In the genomic region with DNA sequence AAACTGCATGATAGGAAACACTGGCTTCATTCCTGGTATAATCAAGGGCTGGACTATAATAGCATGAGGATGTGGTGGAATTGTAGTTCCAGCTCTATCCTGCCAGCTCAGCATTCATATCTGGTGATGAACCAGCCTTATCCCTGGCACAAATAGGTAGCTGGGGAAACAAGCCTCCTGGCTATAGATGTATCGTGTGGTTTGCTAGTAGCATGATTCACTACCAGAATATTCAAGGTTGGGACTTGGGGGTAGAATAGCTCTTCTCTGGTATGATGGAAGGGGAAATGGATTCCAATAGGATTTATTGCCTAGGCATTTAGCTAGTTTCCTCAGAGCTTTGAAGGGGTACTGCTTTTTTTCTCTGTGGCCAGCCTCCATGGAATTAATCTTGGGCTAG, we compare ENCODE assay signal across 12 cellular contexts.
DNase-seq lines count a peak whose midpoint lies in the region; ATAC-seq and TF ChIP-seq lines count a peak whose summit lies in the region.
"Had no signal": no experiment of that assay in that cellular context is flagged by ENCODE, and none has a peak within 500 bp of the region (broad histone marks: within the 10 kb centered on the region; RNA-seq: fewer than 3 reads in every experiment).

No MANE protein-coding gene starts in this region.

- H3K36me3 Mint-ChIP-seq in WTC11: no peaks in the 10 kb centered on the region
- H3K36me3 Mint-ChIP-seq in activated T-cell treated with anti-CD3 and anti-CD28 coated beads, Interleukin-2, amount 50 U/mL, for 4 hours (ENCODE audit: insufficient read depth): no peaks in the 10 kb centered on the region

- peak overlapping the region; percentile 43 for H3K27ac ChIP-seq in AG04450 (ENCODE audit: low read depth, low read length)
- H3K27ac ChIP-seq: upper lobe of left lung had no signal

- H3K9me3 Mint-ChIP-seq in WTC11: no peaks in the 10 kb centered on the region
- peaks cover 14% of the 10 kb centered on the region for H3K9me3 Mint-ChIP-seq in activated T-cell treated with anti-CD3 and anti-CD28 coated beads, Interleukin-2, amount 50 U/mL, for 4 hours

- no peaks in the 10 kb centered on the region for H3K27me3 Mint-ChIP-seq in WTC11 (ENCODE audit: low read depth)
- H3K27me3 Mint-ChIP-seq in activated T-cell treated with anti-CD3 and anti-CD28 coated beads, Interleukin-2, amount 50 U/mL, for 4 hours (ENCODE audit: low read depth): no peaks in the 10 kb centered on the region

- no peak overlapping the region for H3K4me3 ChIP-seq in AG04450 (ENCODE audit: low read depth, low read length)
- H3K4me3 ChIP-seq: upper lobe of left lung had no signal

- H3K27ac Mint-ChIP-seq in WTC11: no peak overlapping the region

- peaks cover 10% of the 10 kb centered on the region for H3K4me1 Mint-ChIP-seq in WTC11
- no peaks in the 10 kb centered on the region for H3K4me1 Mint-ChIP-seq in activated T-cell treated with anti-CD3 and anti-CD28 coated beads, Interleukin-2, amount 50 U/mL, for 4 hours (ENCODE audit: low read depth)

- DNase-seq in AG04450 (ENCODE audit: low read depth, low spot score) (peak; percentile 63), HT1080 (ENCODE audit: low read depth) (peak; percentile 98), astrocyte of the hippocampus (ENCODE audit: low read depth, low spot score) (peak; percentile 95), glomerular visceral epithelial cell (ENCODE audit: extremely low spot score) (peak; percentile 91), iPS-NIHi11 (ENCODE audit: low spot score) (no peak), WTC11 (ENCODE audit: low spot score) (no peak), NCI-H2227 (lab: John Stamatoyannopoulos, UW; ENCODE audit: unreplicated experiment) (no peak)
- DNase-seq in activated T-cell treated with anti-CD3 and anti-CD28 coated beads, Interleukin-2, amount 50 U/mL, for 4 hours: no peak
- DNase-seq: activated CD4-positive, alpha-beta T cell treated with anti-CD3 and anti-CD28 coated beads, Interleukin-2, amount 50 U/mL, for 4 hours; activated effector memory CD4-positive, alpha-beta T cell treated with Interleukin-2 at 50 U/mL for 16 hours; AML-193; upper lobe of left lung had no signal

- POLR2A ChIA-PET in AG04450 (lab: Yijun Ruan, JAX) (interaction anchor here (0.7 to 2.1 kb wide), 3 partner anchors 74 to 195 kb away, joined by 3 to 10 read pairs (median 5); no protein-coding TSS in a partner anchor), WTC11 (lab: Charles Lee) (no interaction called here)

- TF ChIP-seq CTCF in AG04450 (IDR thresholded peaks at IDR 0.05; ENCODE audit: low read depth, low read length) (no peak), WTC11 (IDR thresholded peaks at IDR 0.05) (no peak)

- no peaks in the 10 kb centered on the region for H3K9me3 ChIP-seq in AG04450 (ENCODE audit: control insufficient read depth, insufficient read depth, low read length)
- H3K9me3 ChIP-seq: upper lobe of left lung had no signal

- no peak overlapping the region for H3K4me3 Mint-ChIP-seq in WTC11
- H3K4me3 Mint-ChIP-seq in activated T-cell treated with anti-CD3 and anti-CD28 coated beads, Interleukin-2, amount 50 U/mL, for 4 hours: no peak overlapping the region

- ATAC-seq in WTC11: no peak
- ATAC-seq in activated T-cell treated with anti-CD3 and anti-CD28 coated beads, Interleukin-2, amount 50 U/mL, for 4 hours: no peak

- CTCF ChIA-PET in AG04450 (lab: Charles Lee): interaction anchor here (1.5 kb wide), 1 partner anchor 227 kb away, joined by 4 read pairs; no protein-coding TSS in a partner anchor
- CTCF ChIA-PET in WTC11 (lab: Charles Lee): no interaction called here

- H3K27me3 ChIP-seq in AG04450 (ENCODE audit: control insufficient read depth, insufficient read depth, low read length): no peaks in the 10 kb centered on the region
- H3K27me3 ChIP-seq: upper lobe of left lung had no signal

TF ChIP-seq in WTC11, 78 proteins besides CTCF, POLR2A, EP300 and RAD21:
- no peak for TF ChIP-seq ZNF671 (CRISPR knock-in tag; IDR thresholded peaks at IDR 0.05)
- TF ChIP-seq, protein P1, sequence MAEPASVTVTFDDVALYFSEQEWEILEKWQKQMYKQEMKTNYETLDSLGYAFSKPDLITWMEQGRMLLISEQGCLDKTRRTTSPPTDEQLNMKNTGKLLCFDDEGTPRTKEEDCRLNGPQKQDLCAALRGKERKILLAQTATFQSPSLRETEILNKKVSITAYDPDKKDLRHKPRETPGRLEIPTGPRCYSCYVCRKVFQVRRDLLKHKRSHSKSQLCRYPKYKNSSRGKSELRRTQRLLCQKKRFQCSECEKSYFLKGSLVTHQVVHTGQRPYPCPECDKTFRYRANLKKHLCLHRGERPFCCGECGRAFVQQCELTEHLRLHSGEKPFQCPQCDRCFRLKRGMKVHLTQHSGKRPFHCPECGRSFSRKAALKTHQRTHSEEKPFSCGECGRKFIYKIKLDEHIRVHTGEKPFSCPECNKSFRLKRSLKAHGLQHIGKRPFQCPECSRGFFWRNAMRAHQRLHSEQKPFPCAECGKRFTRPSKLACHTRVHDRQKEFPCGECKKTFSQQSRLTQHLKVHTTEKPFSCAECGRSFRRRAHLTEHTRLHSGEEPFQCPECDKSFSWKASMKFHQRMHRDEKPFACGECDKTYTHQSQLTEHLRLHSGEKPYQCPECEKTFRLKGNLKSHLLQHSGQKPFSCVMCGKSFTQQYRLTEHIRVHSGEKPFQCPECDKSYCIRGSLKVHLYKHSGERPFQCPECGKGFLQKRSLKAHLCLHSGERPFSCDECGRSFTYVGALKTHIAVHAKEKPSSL (CRISPR knock-in tag; conservative IDR thresholded peaks at IDR 0.05): no peak
- no peak for TF ChIP-seq JAZF1 (CRISPR knock-in tag; IDR thresholded peaks at IDR 0.05)
- TF ChIP-seq SMAD4 (CRISPR knock-in tag; IDR thresholded peaks at IDR 0.05): no peak
- TF ChIP-seq IRF2 (CRISPR knock-in tag; IDR thresholded peaks at IDR 0.05; ENCODE audit: borderline replicate concordance, low read depth): no peak
- TF ChIP-seq, protein P2, sequence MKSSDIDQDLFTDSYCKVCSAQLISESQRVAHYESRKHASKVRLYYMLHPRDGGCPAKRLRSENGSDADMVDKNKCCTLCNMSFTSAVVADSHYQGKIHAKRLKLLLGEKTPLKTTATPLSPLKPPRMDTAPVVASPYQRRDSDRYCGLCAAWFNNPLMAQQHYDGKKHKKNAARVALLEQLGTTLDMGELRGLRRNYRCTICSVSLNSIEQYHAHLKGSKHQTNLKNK (CRISPR knock-in tag; IDR thresholded peaks at IDR 0.05): no peak
- TF ChIP-seq ZNF232 (CRISPR knock-in tag; IDR thresholded peaks at IDR 0.05): no peak
- no peak for TF ChIP-seq GRHL2 (CRISPR knock-in tag; IDR thresholded peaks at IDR 0.05; ENCODE audit: insufficient replicate concordance, severe bottlenecking)
- TF ChIP-seq, protein P3, sequence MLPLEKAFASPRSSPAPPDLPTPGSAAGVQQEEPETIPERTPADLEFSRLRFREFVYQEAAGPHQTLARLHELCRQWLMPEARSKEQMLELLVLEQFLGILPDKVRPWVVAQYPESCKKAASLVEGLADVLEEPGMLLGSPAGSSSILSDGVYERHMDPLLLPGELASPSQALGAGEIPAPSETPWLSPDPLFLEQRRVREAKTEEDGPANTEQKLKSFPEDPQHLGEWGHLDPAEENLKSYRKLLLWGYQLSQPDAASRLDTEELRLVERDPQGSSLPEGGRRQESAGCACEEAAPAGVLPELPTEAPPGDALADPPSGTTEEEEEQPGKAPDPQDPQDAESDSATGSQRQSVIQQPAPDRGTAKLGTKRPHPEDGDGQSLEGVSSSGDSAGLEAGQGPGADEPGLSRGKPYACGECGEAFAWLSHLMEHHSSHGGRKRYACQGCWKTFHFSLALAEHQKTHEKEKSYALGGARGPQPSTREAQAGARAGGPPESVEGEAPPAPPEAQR (CRISPR knock-in tag; IDR thresholded peaks at IDR 0.05): no peak
- TF ChIP-seq, protein P4, sequence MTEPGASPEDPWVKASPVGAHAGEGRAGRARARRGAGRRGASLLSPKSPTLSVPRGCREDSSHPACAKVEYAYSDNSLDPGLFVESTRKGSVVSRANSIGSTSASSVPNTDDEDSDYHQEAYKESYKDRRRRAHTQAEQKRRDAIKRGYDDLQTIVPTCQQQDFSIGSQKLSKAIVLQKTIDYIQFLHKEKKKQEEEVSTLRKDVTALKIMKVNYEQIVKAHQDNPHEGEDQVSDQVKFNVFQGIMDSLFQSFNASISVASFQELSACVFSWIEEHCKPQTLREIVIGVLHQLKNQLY (CRISPR knock-in tag; IDR thresholded peaks at IDR 0.05): no peak

Comparison
In these comparisons a context has a peak if more than half of its experiments do, and no peak if none do; other contexts are left out.
1. DNase-seq: peak in AG04450 (single experiment), HT1080 (single experiment), astrocyte of the hippocampus (single experiment) and glomerular visceral epithelial cell (single experiment); none in iPS-NIHi11 (single experiment), WTC11 (single experiment), activated T-cell treated with anti-CD3 and anti-CD28 coated beads, Interleukin-2, amount 50 U/mL, for 4 hours (single experiment) and NCI-H2227 (single experiment).